1 cellular context compared by ENCODE assay signal in genomic region chr13:46552888-46553520, GRCh38.
TF ChIP-seq lines count a peak whose summit lies in the region.

LRCH1 (plus strand) TSS chr13:46553170; CDS start chr13:46553397, 227 bp downstream.

TF ChIP-seq in K562, 482 proteins besides CTCF, POLR2A, EP300 and RAD21 (continued from another document):
- TF ChIP-seq ZMIZ1 (IDR thresholded peaks at IDR 0.05; ENCODE audit: low read depth in 2 of 2, low read length in 2 of 2) (no peak), VEZF1 (CRISPR knock-in tag; IDR thresholded peaks at IDR 0.05) (peak; percentile 96), E4F1 (CRISPR knock-in tag; IDR thresholded peaks at IDR 0.05; ENCODE audit: borderline replicate concordance) (no peak), YY1 (IDR thresholded peaks at IDR 0.05; ENCODE audit: borderline replicate concordance in 1 of 3, control insufficient read depth in 1 of 3, extremely low read depth in 1 of 3, insufficient read depth in 3 of 3, insufficient read length in 1 of 3, insufficient replicate concordance in 2 of 3, low read depth in 1 of 3, low read length in 2 of 3) (peak in 2 of 3 experiments; percentile 61 to 78), ZSCAN29 (IDR thresholded peaks at IDR 0.05) (no peak), ZFP36 (IDR thresholded peaks at IDR 0.05; ENCODE audit: low read depth, low read length, partially characterized antibody) (peak; percentile 83), KDM4B (IDR thresholded peaks at IDR 0.05; ENCODE audit: borderline replicate concordance in 2 of 2, low read depth in 1 of 2) (0 out of 4 replicates have a peak, but pooled peaks of 1 of the 2 experiments have one; percentile 44), HINFP (tag; conservative IDR thresholded peaks at IDR 0.05; ENCODE audit: low read depth) (no peak), TFAM (CRISPR knock-in tag; conservative IDR thresholded peaks at IDR 0.05) (no peak), PHF8 (IDR thresholded peaks at IDR 0.05; ENCODE audit: borderline replicate concordance, low read length) (peak; percentile 20; the same call in 1 of the 2 replicates), UBTF (IDR thresholded peaks at IDR 0.05; ENCODE audit: borderline replicate concordance in 1 of 2, low read depth in 2 of 2, low read length in 2 of 2) (0 out of 4 replicates have a peak, but pooled peaks have one; percentile 8 to 13), ZNF263 (CRISPR knock-in tag; IDR thresholded peaks at IDR 0.05; ENCODE audit: borderline replicate concordance) (peak; percentile 76), HNRNPLL (IDR thresholded peaks at IDR 0.05; ENCODE audit: low read depth, low read length, poor library complexity, severe bottlenecking) (peak; percentile 71), DDX20 (tag; IDR thresholded peaks at IDR 0.05; ENCODE audit: low read depth) (no peak), EGR1 (conservative IDR thresholded peaks at IDR 0.05) (peak; percentile 65), GABPA (tag; conservative IDR thresholded peaks at IDR 0.05; ENCODE audit: low read depth) (no peak), MCM5 (IDR thresholded peaks at IDR 0.05; ENCODE audit: low read depth) (no peak), RBFOX2 (IDR thresholded peaks at IDR 0.05; ENCODE audit: low read depth, low read length) (peak; percentile 31), HMGN3 (IDR thresholded peaks at IDR 0.05; ENCODE audit: borderline replicate concordance, extremely low read depth, insufficient read length, low read depth, low read length) (peak; percentile 17), NCOR1 (IDR thresholded peaks at IDR 0.05) (0 out of 2 replicates have a peak, but pooled peaks have one; percentile 19), E2F6 (IDR thresholded peaks at IDR 0.05; ENCODE audit: borderline replicate concordance in 1 of 2, extremely low read depth in 1 of 2, insufficient read depth in 1 of 2, insufficient read length in 1 of 2, low read depth in 1 of 2, low read length in 1 of 2, poor library complexity in 1 of 2, severe bottlenecking in 1 of 2) (peak in 1 of 2 experiments; percentile 53), NCOA1 (IDR thresholded peaks at IDR 0.05; ENCODE audit: low read depth) (no peak), POLR2G (IDR thresholded peaks at IDR 0.05; ENCODE audit: low read depth, low read length) (peak; percentile 64), CXXC5 (CRISPR knock-in tag; IDR thresholded peaks at IDR 0.05) (peak; percentile 38; the same call in 1 of the 2 replicates), ZNF384 (IDR thresholded peaks at IDR 0.05; ENCODE audit: low read depth, low read length) (no peak), ZNF696 (CRISPR knock-in tag; conservative IDR thresholded peaks at IDR 0.05) (no peak), MNT (conservative IDR thresholded peaks at IDR 0.05) (peak in 1 of 2 experiments; percentile 41; a peak in 1 of 4 replicates), RBM34 (IDR thresholded peaks at IDR 0.05; ENCODE audit: borderline replicate concordance, insufficient read depth, low read length) (no peak), NRF1 (conservative IDR thresholded peaks at IDR 0.05 in 1 of 2, IDR thresholded peaks at IDR 0.05 in 1 of 2) (peak; percentile 37 to 48; a peak in 2 of 4 replicates), ZNF280B (CRISPR knock-in tag; IDR thresholded peaks at IDR 0.05) (no peak)
